Comparison of ENCODE assay signal across 8 cellular contexts in genomic region chr2:237627463-237628321, GRCh38. TPM values are rescaled to one million over a fixed set of nuclear protein-coding genes. Genes with fewer than 3 reads are reported as not detected.
DNase-seq lines count a peak whose midpoint lies in the region; ATAC-seq, FAIRE-seq and TF ChIP-seq lines count a peak whose summit lies in the region.

Gene LRRFIP1, plus strand, starts transcription at chr2:237627587. Its CDS starts 58 bp downstream, at chr2:237627645.

- H4K20me1 ChIP-seq in HepG2 (ENCODE audit: insufficient read depth, low read length), result peaks cover 3% of the 10 kb centered on the region; the same call in 1 of the 2 replicates

- DNase-seq in GM06990 (ENCODE audit: extremely low read depth, insufficient read length) (no peak), Peyer's patch (no peak), coronary artery (ENCODE audit: low spot score) (no peak), HepG2 (ENCODE audit: low spot score) (no peak), LoVo (ENCODE audit: low spot score) (no peak), SW480 (ENCODE audit: low spot score) (no peak)
- peak; percentile 27 for DNase-seq in stimulated activated naive CD8-positive, alpha-beta T cell treated with anti-CD3 and anti-CD28 coated beads, Interleukin-15, Interleukin-2, amounts not matched to agents 100 U/mL and 50 U/mL, for 24 hours

- in situ Hi-C loops in HepG2 (cut with HindIII; ENCODE audit: extremely low pct_ligation_motif_present, low pct_unique_long_range_greater_than_20kb), result no loop called here

- TF ChIP-seq POLR2A in Peyer's patch (IDR thresholded peaks at IDR 0.05), result no peak
- 0 out of 4 replicates have a peak, but pooled peaks of 1 of the 2 experiments have one; percentile 38 for TF ChIP-seq POLR2A in HepG2 (IDR thresholded peaks at IDR 0.05; ENCODE audit: insufficient read depth in 1 of 2, low read depth in 2 of 2, low read length in 2 of 2)

- CTCF ChIA-PET in HepG2 (lab: Yijun Ruan, JAX; ENCODE audit: low intra/inter-chr PET ratio, low total read pairs), result no interaction called here

- H3K4me3 ChIP-seq in GM06990 (replicated peaks; ENCODE audit: low read depth, low read length), result peak within 1 kb of the TSS; percentile 7
- peak within 1 kb of the TSS; percentile 40 to 72 (median 60) for H3K4me3 ChIP-seq in Peyer's patch
- peak within 1 kb of the TSS; percentile 78 for H3K4me3 ChIP-seq in coronary artery
- peak within 1 kb of the TSS; percentile 52 to 76 (median 61) for H3K4me3 ChIP-seq in HepG2 (replicated peaks in 1 of 3; ENCODE audit: insufficient read depth in 1 of 3, low read depth in 2 of 3, low read length in 3 of 3)

- POLR2A ChIA-PET in HepG2 (lab: Yijun Ruan, JAX), result interaction anchor here (0.9 to 2.5 kb wide), 2 partner anchors 12 to 42 kb away, joined by 4 to 8 read pairs; no protein-coding TSS in a partner anchor

- peak within 1 kb of the TSS in 3 of 4 donors; percentile 58 to 66 (median 59) for H3K27ac ChIP-seq in Peyer's patch
- peak within 1 kb of the TSS; percentile 84 to 93 for H3K27ac ChIP-seq in coronary artery
- H3K27ac ChIP-seq in HepG2 (ENCODE audit: extremely low read length, insufficient read depth, low read length), result no peak within 1 kb of the TSS

- TF ChIP-seq RAD21 in HepG2 (CRISPR knock-in tag; IDR thresholded peaks at IDR 0.05), result peak; percentile 13; the same call in 1 of the 2 replicates

- WGBS in HepG2 (ENCODE audit: low lambda C conversion rate), result 2% methylated on average over 7 of the region's 112 CpGs

- H3K9me3 ChIP-seq in Peyer's patch (no peaks in the 10 kb centered on the region), HepG2 (ENCODE audit: low read length) (no peaks in the 10 kb centered on the region)

- H3K79me2 ChIP-seq in HepG2 (ENCODE audit: insufficient read depth, low read length), result no peaks in the 10 kb centered on the region

- H3K4me2 ChIP-seq in HepG2 (ENCODE audit: low read depth, low read length), result peak within 1 kb of the TSS; percentile 79

- H3K9ac ChIP-seq in HepG2 (ENCODE audit: insufficient read depth, low read depth, low read length), result peak within 1 kb of the TSS; percentile 51

- ATAC-seq in HepG2 (peak; percentile 61), HG03196 (IDR thresholded peaks at IDR 0.05; ENCODE audit: unreplicated experiment) (no peak)
- peak; percentile 35 for ATAC-seq in stimulated activated naive CD8-positive, alpha-beta T cell treated with anti-CD3 and anti-CD28 coated beads, Interleukin-15, Interleukin-2, amounts not matched to agents 100 U/mL and 50 U/mL, for 24 hours

- intact Hi-C loops in HepG2 (cut with micrococcal nuclease; ENCODE audit: unreplicated experiment), result no loop called here

- H2AFZ ChIP-seq in HepG2 (ENCODE audit: low read length), result no peak within 1 kb of the TSS

- H3K4me1 ChIP-seq in Peyer's patch (peaks cover 0 to 14% (median 4%) of the 10 kb centered on the region in 4 donors), HepG2 (ENCODE audit: insufficient read depth, low read length) (peaks cover 48% of the 10 kb centered on the region)

- H3K27me3 ChIP-seq in GM06990 (replicated peaks; ENCODE audit: control insufficient read depth, insufficient read depth, low read length), result no peaks in the 10 kb centered on the region; the same call in 1 of the 2 replicates
- no peaks in the 10 kb centered on the region for H3K27me3 ChIP-seq in Peyer's patch
- H3K27me3 ChIP-seq in HepG2 (ENCODE audit: control insufficient read depth in 1 of 2, insufficient read depth in 2 of 2, low read length in 2 of 2), result peaks cover 2 to 56% of the 10 kb centered on the region in 2 experiments; a peak in 4 of 5 replicates

- no peak for FAIRE-seq in HepG2 (lab: Jason Lieb, UNC)

- TF ChIP-seq CTCF in GM06990 (IDR thresholded peaks at IDR 0.05; ENCODE audit: insufficient read depth, low read length, poor library complexity, severe bottlenecking), result no peak
- no peak for TF ChIP-seq CTCF in Peyer's patch (IDR thresholded peaks at IDR 0.05)
- no peak for TF ChIP-seq CTCF in coronary artery (IDR thresholded peaks at IDR 0.05)
- peak; percentile 51; the same call in 1 of the 2 replicates for TF ChIP-seq CTCF in HepG2 (CRISPR knock-in tag; IDR thresholded peaks at IDR 0.05)

- no peak for TF ChIP-seq EP300 in HepG2 (IDR thresholded peaks at IDR 0.05; ENCODE audit: low read depth in 2 of 2, low read length in 2 of 2)
- no peak for TF ChIP-seq EP300 in HepG2 (CRISPR knock-in tag; IDR thresholded peaks at IDR 0.05; ENCODE audit: borderline replicate concordance)

- no TSS peak for BruUV-seq in HepG2 (replicated peaks; lab: Mats Ljungman, UMichigan)

- H3K36me3 ChIP-seq in GM06990 (ENCODE audit: control insufficient read depth, insufficient read depth, low read length) (no peaks in the 10 kb centered on the region), Peyer's patch (no peaks in the 10 kb centered on the region), HepG2 (replicated peaks in 1 of 2; ENCODE audit: control insufficient read depth in 1 of 2, insufficient read depth in 2 of 2, low read length in 2 of 2) (no peaks in the 10 kb centered on the region)

TF ChIP-seq in HepG2, 621 proteins besides CTCF, POLR2A, EP300 and RAD21 (continues in another document):
- TF ChIP-seq ZFY (CRISPR knock-in tag; IDR thresholded peaks at IDR 0.05) (peak; percentile 64), TGIF2 (CRISPR knock-in tag; IDR thresholded peaks at IDR 0.05) (peak; percentile 39; the same call in 1 of the 2 replicates), ZNF414 (CRISPR knock-in tag; IDR thresholded peaks at IDR 0.05) (no peak), ZNF468 (CRISPR knock-in tag; IDR thresholded peaks at IDR 0.05) (no peak), NONO (IDR thresholded peaks at IDR 0.05) (no peak), NONO (CRISPR knock-in tag; conservative IDR thresholded peaks at IDR 0.05) (no peak), PHF8 (CRISPR knock-in tag; IDR thresholded peaks at IDR 0.05) (peak; percentile 38), SRF (IDR thresholded peaks at IDR 0.05; ENCODE audit: low read depth, low read length) (no peak), MXD1 (CRISPR knock-in tag; IDR thresholded peaks at IDR 0.05) (0 out of 2 replicates have a peak, but pooled peaks have one; percentile 43), RXRB (CRISPR knock-in tag; IDR thresholded peaks at IDR 0.05; ENCODE audit: borderline replicate concordance) (no peak), MEIS2 (CRISPR knock-in tag; IDR thresholded peaks at IDR 0.05) (no peak), IRX3 (CRISPR knock-in tag; IDR thresholded peaks at IDR 0.05; ENCODE audit: borderline replicate concordance, low read depth) (0 out of 2 replicates have a peak, but pooled peaks have one; percentile 18), CHD2 (IDR thresholded peaks at IDR 0.05; ENCODE audit: low read depth, low read length) (peak; percentile 59)
- TF ChIP-seq, protein P1, sequence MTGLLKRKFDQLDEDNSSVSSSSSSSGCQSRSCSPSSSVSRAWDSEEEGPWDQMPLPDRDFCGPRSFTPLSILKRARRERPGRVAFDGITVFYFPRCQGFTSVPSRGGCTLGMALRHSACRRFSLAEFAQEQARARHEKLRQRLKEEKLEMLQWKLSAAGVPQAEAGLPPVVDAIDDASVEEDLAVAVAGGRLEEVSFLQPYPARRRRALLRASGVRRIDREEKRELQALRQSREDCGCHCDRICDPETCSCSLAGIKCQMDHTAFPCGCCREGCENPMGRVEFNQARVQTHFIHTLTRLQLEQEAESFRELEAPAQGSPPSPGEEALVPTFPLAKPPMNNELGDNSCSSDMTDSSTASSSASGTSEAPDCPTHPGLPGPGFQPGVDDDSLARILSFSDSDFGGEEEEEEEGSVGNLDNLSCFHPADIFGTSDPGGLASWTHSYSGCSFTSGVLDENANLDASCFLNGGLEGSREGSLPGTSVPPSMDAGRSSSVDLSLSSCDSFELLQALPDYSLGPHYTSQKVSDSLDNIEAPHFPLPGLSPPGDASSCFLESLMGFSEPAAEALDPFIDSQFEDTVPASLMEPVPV (CRISPR knock-in tag; IDR thresholded peaks at IDR 0.05), result peak; percentile 32; the same call in 1 of the 2 replicates

RNA-seq across cellular contexts. Expression of gene LRRFIP1, which starts in this region (rescaled TPM):
- total RNA-seq in Peyer's patch (100 to 1,000 TPM; 114 to 182 (median 135) TPM), HepG2 (2016; rRNA removed; fragmentation: Illumina TruSeq; extraction: Trizol) (15.9 and 22.0 TPM in 2 replicates)
- total RNA-seq in HepG2 (2016; cell fraction: cytosol; rRNA removed; fragmentation: Illumina TruSeq; extraction: Trizol; ENCODE audit: low read depth), result 11.0 and 11.2 TPM in 2 replicates
- total RNA-seq in HepG2 (2016; cell fraction: insoluble cytoplasmic fraction; rRNA removed; fragmentation: Illumina TruSeq; extraction: Trizol), result 15.6 and 24.6 TPM in 2 replicates
- 18.1 and 18.4 TPM in 2 replicates for total RNA-seq in HepG2 (2016; cell fraction: membrane; rRNA removed; fragmentation: Illumina TruSeq; extraction: Trizol)
- total RNA-seq in HepG2 (2016; cell fraction: nucleus; rRNA removed; fragmentation: Illumina TruSeq; extraction: Trizol), result 31.0 and 33.7 TPM in 2 replicates
- 31.2 and 40.5 TPM in 2 replicates for polyA plus RNA-seq in HepG2 (2011; rRNA removed)
- 19.8 and 25.0 TPM in 2 replicates for polyA plus RNA-seq in HepG2 (2011; cell fraction: cytosol; rRNA removed)
- 43.1 TPM in 2 replicates for polyA plus RNA-seq in HepG2 (2011; cell fraction: nucleus; rRNA removed)
- 48.6 and 68.2 TPM in 2 replicates for polyA plus RNA-seq in HepG2 (2012)
- polyA plus RNA-seq in HepG2 (2016; cell fraction: cytosol; fragmentation: Illumina TruSeq; extraction: Trizol; ENCODE audit: low read depth), result 5.6 and 6.5 TPM in 2 replicates
- polyA plus RNA-seq in HepG2 (2016; cell fraction: insoluble cytoplasmic fraction; fragmentation: Illumina TruSeq; extraction: Trizol; ENCODE audit: low read depth), result 43.3 and 43.5 TPM in 2 replicates
- polyA plus RNA-seq in HepG2 (2016; cell fraction: membrane; fragmentation: Illumina TruSeq; extraction: Trizol; ENCODE audit: low read depth), result 10.6 and 13.6 TPM in 2 replicates
- polyA plus RNA-seq in HepG2 (2016; cell fraction: nucleus; fragmentation: Illumina TruSeq; extraction: Trizol; ENCODE audit: insufficient read depth, low read depth), result 55.6 and 61.1 TPM in 2 replicates
- polyA minus RNA-seq in HepG2 (2011; rRNA and poly(A)+ RNA removed; ENCODE audit: low replicate concordance), result 26.4 and 35.1 TPM in 2 replicates
- polyA minus RNA-seq in HepG2 (2011; cell fraction: cytosol; rRNA and poly(A)+ RNA removed), result 26.2 and 26.7 TPM in 2 replicates
- polyA minus RNA-seq in HepG2 (2011; cell fraction: nucleus; rRNA and poly(A)+ RNA removed), result 97.5 and 100 TPM in 2 replicates

Comparison
In these comparisons a context has a peak if more than half of its experiments do, and no peak if none do; other contexts are left out.
1. H3K4me3 ChIP-seq: peak in every context shown above with its lines; median percentile 78 in coronary artery; 61 in HepG2; 60 in Peyer's patch; 7 in GM06990.